Comparison of ENCODE assay signal across 10 cellular contexts in the genomic region with DNA sequence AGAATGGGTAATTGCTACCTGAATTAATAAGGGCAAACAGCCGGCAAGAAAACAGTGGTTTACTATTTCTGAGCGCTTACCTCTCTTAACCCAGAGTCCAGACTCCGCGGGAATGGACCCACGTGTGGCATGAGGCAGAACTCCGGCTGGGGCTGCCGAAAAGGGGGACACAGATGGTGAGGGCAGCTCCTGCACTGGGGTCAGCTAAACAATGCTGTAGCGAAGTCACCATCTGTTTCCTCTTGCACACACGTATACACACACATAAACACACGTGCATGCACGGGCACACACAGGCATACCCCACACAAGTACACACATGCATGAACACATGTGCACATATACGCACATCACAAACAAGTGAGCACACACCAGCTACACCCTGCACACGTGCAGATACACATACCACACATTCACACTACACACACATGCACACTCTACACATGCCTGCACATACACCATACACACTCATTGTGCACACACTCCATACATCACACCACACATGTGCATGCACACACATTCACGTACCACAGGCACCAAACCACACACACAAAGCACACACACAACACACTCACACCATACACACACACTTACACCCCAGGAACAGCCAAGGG.
DNase-seq lines count a peak whose midpoint lies in the region; ATAC-seq, FAIRE-seq and TF ChIP-seq lines count a peak whose summit lies in the region.
"Had no signal": no experiment of that assay in that cellular context is flagged by ENCODE, and none has a peak within 500 bp of the region (broad histone marks: within the 10 kb centered on the region; RNA-seq: fewer than 3 reads in every experiment).

No MANE protein-coding gene starts in this region.

- intact Hi-C loops in HepG2 (cut with micrococcal nuclease; ENCODE audit: unreplicated experiment) (no loop called here), right lobe of liver (cut with DNase I) (no loop called here)

- peaks cover 90% of the 10 kb centered on the region for H3K4me1 ChIP-seq in HepG2 (ENCODE audit: insufficient read depth, low read length)
- no peaks in the 10 kb centered on the region for H3K4me1 ChIP-seq in right lobe of liver
- H3K4me1 ChIP-seq in gastroesophageal sphincter, result peaks cover 0 to 16% (median 0%) of the 10 kb centered on the region in 3 donors

- TF ChIP-seq CTCF in HepG2 (CRISPR knock-in tag; IDR thresholded peaks at IDR 0.05) (no peak), right lobe of liver (IDR thresholded peaks at IDR 0.05) (no peak), WTC11 (IDR thresholded peaks at IDR 0.05) (no peak), gastroesophageal sphincter (IDR thresholded peaks at IDR 0.05) (no peak)

- H3K27ac ChIP-seq in HepG2 (ENCODE audit: extremely low read length, insufficient read depth, low read length) (no peak overlapping the region), right lobe of liver (no peak overlapping the region), gastroesophageal sphincter (no peak overlapping the region)
- H3K27ac ChIP-seq: esophagus squamous epithelium had no signal

- no peak overlapping the region for H3K4me3 ChIP-seq in HepG2 (replicated peaks in 1 of 3; ENCODE audit: insufficient read depth in 1 of 3, low read depth in 2 of 3, low read length in 3 of 3)
- H3K4me3 ChIP-seq in right lobe of liver, result no peak overlapping the region
- peak overlapping the region in 1 of 2 donors; percentile 14 for H3K4me3 ChIP-seq in gastroesophageal sphincter
- H3K4me3 ChIP-seq: esophagus squamous epithelium had no signal

- H3K27me3 ChIP-seq in HepG2 (ENCODE audit: control insufficient read depth in 1 of 2, insufficient read depth in 2 of 2, low read length in 2 of 2) (no peaks in the 10 kb centered on the region; a peak in 1 of 5 replicates), right lobe of liver (no peaks in the 10 kb centered on the region), gastroesophageal sphincter (no peaks in the 10 kb centered on the region)
- H3K27me3 ChIP-seq: esophagus squamous epithelium had no signal

- H3K9me3 ChIP-seq in HepG2 (ENCODE audit: low read length), result no peaks in the 10 kb centered on the region
- H3K9me3 ChIP-seq in right lobe of liver, result no peaks in the 10 kb centered on the region
- H3K9me3 ChIP-seq in gastroesophageal sphincter, result no peaks in the 10 kb centered on the region
- H3K9me3 ChIP-seq: esophagus squamous epithelium had no signal

- H3K9ac ChIP-seq in HepG2 (ENCODE audit: insufficient read depth, low read depth, low read length), result no peak overlapping the region

- H3K27ac Mint-ChIP-seq in WTC11 (peak overlapping the region; percentile 10; the same call in 1 of the 2 replicates), memory B cell (peak overlapping the region; percentile 17)

- no peak overlapping the region for H3K4me3 Mint-ChIP-seq in WTC11
- peak overlapping the region; percentile 46 for H3K4me3 Mint-ChIP-seq in memory B cell

- H3K36me3 ChIP-seq in HepG2 (replicated peaks in 1 of 2; ENCODE audit: control insufficient read depth in 1 of 2, insufficient read depth in 2 of 2, low read length in 2 of 2), result no peaks in the 10 kb centered on the region
- H3K36me3 ChIP-seq in right lobe of liver, result no peaks in the 10 kb centered on the region
- H3K36me3 ChIP-seq in gastroesophageal sphincter, result no peaks in the 10 kb centered on the region
- H3K36me3 ChIP-seq: esophagus squamous epithelium had no signal

- no peaks in the 10 kb centered on the region for H4K20me1 ChIP-seq in HepG2 (ENCODE audit: insufficient read depth, low read length)

- H3K9me3 Mint-ChIP-seq in WTC11 (no peaks in the 10 kb centered on the region), memory B cell (no peaks in the 10 kb centered on the region)

- no peak overlapping the region for H2AFZ ChIP-seq in HepG2 (ENCODE audit: low read length)

- DNase-seq in HepG2 (ENCODE audit: low spot score) (no peak), right lobe of liver (no peak), WTC11 (ENCODE audit: low spot score) (no peak), memory B cell (ENCODE audit: low spot score in 2 of 2) (no peak), medulla oblongata (ENCODE audit: extremely low spot score) (no peak)
- DNase-seq: esophagus squamous epithelium, NCI-H510A had no signal

- H3K79me2 ChIP-seq in HepG2 (ENCODE audit: insufficient read depth, low read length), result no peaks in the 10 kb centered on the region

- no TSS peak for BruUV-seq in HepG2 (replicated peaks; lab: Mats Ljungman, UMichigan)

- POLR2A ChIA-PET in HepG2 (lab: Yijun Ruan, JAX) (interaction anchor here (1.6 to 6.0 kb wide), 2 partner anchors 11 to 104 kb away, joined by 4 to 313 read pairs; partner anchors contain the start of gene ID2), WTC11 (lab: Charles Lee) (no interaction called here)

- no peak for TF ChIP-seq RAD21 in HepG2 (CRISPR knock-in tag; IDR thresholded peaks at IDR 0.05)

- H3K4me2 ChIP-seq in HepG2 (ENCODE audit: low read depth, low read length), result no peak overlapping the region

- CTCF ChIA-PET in HepG2 (lab: Yijun Ruan, JAX; ENCODE audit: low intra/inter-chr PET ratio, low total read pairs), result no interaction called here
- CTCF ChIA-PET in WTC11 (lab: Charles Lee), result interaction anchor here (1.0 kb wide), 1 partner anchor 11 kb away, joined by 3 read pairs; no protein-coding TSS in a partner anchor

- H3K36me3 Mint-ChIP-seq in WTC11 (no peaks in the 10 kb centered on the region), memory B cell (no peaks in the 10 kb centered on the region)

- TF ChIP-seq EP300 in HepG2 (IDR thresholded peaks at IDR 0.05; ENCODE audit: low read depth in 2 of 2, low read length in 2 of 2) (no peak), HepG2 (CRISPR knock-in tag; IDR thresholded peaks at IDR 0.05; ENCODE audit: borderline replicate concordance) (no peak), gastroesophageal sphincter (IDR thresholded peaks at IDR 0.05) (no peak)

- peak; percentile 8 for FAIRE-seq in HepG2 (lab: Jason Lieb, UNC)

- in situ Hi-C loops in HepG2 (cut with HindIII; ENCODE audit: extremely low pct_ligation_motif_present, low pct_unique_long_range_greater_than_20kb), result no loop called here

- no peak for TF ChIP-seq POLR2A in HepG2 (IDR thresholded peaks at IDR 0.05; ENCODE audit: insufficient read depth in 1 of 2, low read depth in 2 of 2, low read length in 2 of 2)
- no peak for TF ChIP-seq POLR2A in right lobe of liver (IDR thresholded peaks at IDR 0.05)
- TF ChIP-seq POLR2A in gastroesophageal sphincter (IDR thresholded peaks at IDR 0.05), result no peak

- ATAC-seq in HepG2 (no peak), right lobe of liver (no peak), WTC11 (no peak), memory B cell (ENCODE audit: low read depth) (peak; percentile 6), gastroesophageal sphincter (no peak), GM19395 (IDR thresholded peaks at IDR 0.05; ENCODE audit: unreplicated experiment) (no peak), HG03108 (IDR thresholded peaks at IDR 0.05; ENCODE audit: unreplicated experiment) (no peak)

- WGBS in HepG2 (ENCODE audit: low lambda C conversion rate), result 91% methylated on average over 14 of the region's 14 CpGs
- WGBS in right lobe of liver (ENCODE audit: insufficient coverage, low coverage, low lambda C conversion rate, missing lambda C conversion rate), result 63% methylated on average over 5 of the region's 14 CpGs
- WGBS in gastroesophageal sphincter (ENCODE audit: low coverage in 1 of 2), 2 donors, result 80 to 87% methylated on average over 4 to 7 of the region's 14 CpGs

- H3K4me1 Mint-ChIP-seq in WTC11 (peaks cover 76% of the 10 kb centered on the region), memory B cell (peaks cover 51% of the 10 kb centered on the region)

- H3K27me3 Mint-ChIP-seq in WTC11 (ENCODE audit: low read depth) (no peaks in the 10 kb centered on the region), memory B cell (peaks cover 19% of the 10 kb centered on the region)

TF ChIP-seq in HepG2, 621 proteins besides CTCF, POLR2A, EP300 and RAD21 (continues in another document):
- TF ChIP-seq, protein P1, sequence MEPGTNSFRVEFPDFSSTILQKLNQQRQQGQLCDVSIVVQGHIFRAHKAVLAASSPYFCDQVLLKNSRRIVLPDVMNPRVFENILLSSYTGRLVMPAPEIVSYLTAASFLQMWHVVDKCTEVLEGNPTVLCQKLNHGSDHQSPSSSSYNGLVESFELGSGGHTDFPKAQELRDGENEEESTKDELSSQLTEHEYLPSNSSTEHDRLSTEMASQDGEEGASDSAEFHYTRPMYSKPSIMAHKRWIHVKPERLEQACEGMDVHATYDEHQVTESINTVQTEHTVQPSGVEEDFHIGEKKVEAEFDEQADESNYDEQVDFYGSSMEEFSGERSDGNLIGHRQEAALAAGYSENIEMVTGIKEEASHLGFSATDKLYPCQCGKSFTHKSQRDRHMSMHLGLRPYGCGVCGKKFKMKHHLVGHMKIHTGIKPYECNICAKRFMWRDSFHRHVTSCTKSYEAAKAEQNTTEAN (CRISPR knock-in tag; conservative IDR thresholded peaks at IDR 0.05), result no peak
- no peak for TF ChIP-seq CEBPB (IDR thresholded peaks at IDR 0.05; ENCODE audit: borderline replicate concordance, low read depth, low read length)
- TF ChIP-seq IKZF1 (IDR thresholded peaks at IDR 0.05), result peak; percentile 89; the same call in 1 of the 2 replicates
- 0 out of 2 replicates have a peak, but pooled peaks have one; percentile 53 for TF ChIP-seq NFE2L1 (CRISPR knock-in tag; IDR thresholded peaks at IDR 0.05; ENCODE audit: borderline replicate concordance)
- TF ChIP-seq ZNF788 (CRISPR knock-in tag; IDR thresholded peaks at IDR 0.05; ENCODE audit: borderline replicate concordance), result peak; percentile 63; the same call in 1 of the 2 replicates
- no peak for TF ChIP-seq SNAPC2 (CRISPR knock-in tag; IDR thresholded peaks at IDR 0.05)

TF ChIP-seq in WTC11, 78 proteins besides CTCF, POLR2A, EP300 and RAD21 (continues in another document):
- TF ChIP-seq, protein P1 (CRISPR knock-in tag; IDR thresholded peaks at IDR 0.05), result no peak
- TF ChIP-seq ZNF121 (CRISPR knock-in tag; IDR thresholded peaks at IDR 0.05) (no peak), EMX1 (CRISPR knock-in tag; IDR thresholded peaks at IDR 0.05) (no peak)

Comparison
In these comparisons a context has a peak if more than half of its experiments do, and no peak if none do; other contexts are left out.
1. Of the 50 proteins assayed by ChIP-seq in both HepG2 and WTC11: peak only in HepG2: NFE2L1; only in WTC11: none; in both: none; in neither: 48; mixed calls (peak in some experiments, not most) for 1.